16 cellular contexts compared by ENCODE assay signal in genomic region chr3:9211155-9211950, GRCh38. TPM values are rescaled to one million over a fixed set of nuclear protein-coding genes. Genes with fewer than 3 reads are reported as not detected.
DNase-seq lines count a peak whose midpoint lies in the region; TF ChIP-seq lines count a peak whose summit lies in the region.
"Had no signal": no experiment of that assay in that cellular context is flagged by ENCODE, and none has a peak within 500 bp of the region (broad histone marks: within the 10 kb centered on the region; RNA-seq: fewer than 3 reads in every experiment).

No MANE protein-coding gene starts in this region.

- no TSS peak for BruUV-seq in OCI-LY7 (replicated peaks; lab: Mats Ljungman, UMichigan)

- no peaks in the 10 kb centered on the region for H3K9me3 ChIP-seq in OCI-LY7 (ENCODE audit: low read length)
- H3K9me3 ChIP-seq: BLaER1, gastrocnemius medialis, MG63, right atrium auricular region had no signal

- no peaks in the 10 kb centered on the region for H4K20me1 ChIP-seq in OCI-LY7 (ENCODE audit: insufficient read depth, low read length)
- H4K20me1 ChIP-seq: BLaER1 had no signal

- no peak for TF ChIP-seq CTCF in foreskin fibroblast (IDR thresholded peaks at IDR 0.05; ENCODE audit: low read depth, low read length)
- no peak for TF ChIP-seq CTCF in OCI-LY7 (conservative IDR thresholded peaks at IDR 0.05; ENCODE audit: low read length)

- no peaks in the 10 kb centered on the region for H3K36me3 ChIP-seq in OCI-LY7 (ENCODE audit: insufficient read depth, low read length)
- H3K36me3 ChIP-seq: BLaER1, gastrocnemius medialis, MG63, right atrium auricular region had no signal

- H3K27ac ChIP-seq in OCI-LY7 (ENCODE audit: low read depth, low read length, poor library complexity, severe bottlenecking): no peak overlapping the region
- H3K27ac ChIP-seq: BLaER1, gastrocnemius medialis, right atrium auricular region had no signal

- POLR2A ChIA-PET in OCI-LY7 (lab: Charles Lee): interaction anchor here (0.7 kb wide), 1 partner anchor 1556 kb away, joined by 5 read pairs; no protein-coding TSS in a partner anchor

- H3K4me2 ChIP-seq in OCI-LY7 (ENCODE audit: low read length): no peak overlapping the region
- H3K4me2 ChIP-seq: BLaER1 had no signal

- peak; percentile 74 for DNase-seq in AG08395 (ENCODE audit: low spot score)
- DNase-seq in GM04504 (ENCODE audit: low read depth): peak; percentile 62
- DNase-seq in amniotic epithelial cell (ENCODE audit: low read depth): peak; percentile 60
- DNase-seq in foreskin fibroblast: peak; percentile 48 to 80
- no peak for DNase-seq in NCI-H510A treated with DMSO at 0.1 percent for 48 hours (lab: John Stamatoyannopoulos, UW)
- DNase-seq in NCI-H1048 (lab: John Stamatoyannopoulos, UW): no peak
- DNase-seq in OCI-LY7 (ENCODE audit: low spot score): no peak
- no peak for DNase-seq in NCI-H774 (lab: John Stamatoyannopoulos, UW)
- DNase-seq: activated CD4-positive, alpha-beta memory T cell treated with anti-CD3 and anti-CD28 coated beads for 36 hours; activated gamma-delta T cell treated with Interleukin-2 at 50 U/mL for 16 hours; DMS79 treated with DMSO at 0.1 percent for 48 hours; gastrocnemius medialis; immature natural killer cell; MG63 had no signal

- H2AFZ ChIP-seq in OCI-LY7 (ENCODE audit: low read length): no peak overlapping the region

- H3K79me2 ChIP-seq in OCI-LY7 (ENCODE audit: insufficient read depth, low read depth, low read length): no peaks in the 10 kb centered on the region

- H3K4me3 ChIP-seq in foreskin fibroblast (ENCODE audit: low read depth in 1 of 2, low read length in 2 of 2): peak overlapping the region in 1 of 2 donors; percentile 28
- no peak overlapping the region for H3K4me3 ChIP-seq in OCI-LY7 (ENCODE audit: low read depth, low read length, poor library complexity, severe bottlenecking)
- H3K4me3 ChIP-seq: BLaER1, gastrocnemius medialis, MG63, right atrium auricular region had no signal

- H3K9me2 ChIP-seq in OCI-LY7 (ENCODE audit: insufficient read depth, low read length): no peaks in the 10 kb centered on the region

- CTCF ChIA-PET in OCI-LY7 (lab: Charles Lee; ENCODE audit: unreplicated experiment): interaction anchor here (0.5 kb wide), 1 partner anchor 86 kb away, joined by 3 read pairs; no protein-coding TSS in a partner anchor

- intact Hi-C loops in OCI-LY7 (cut with micrococcal nuclease; ENCODE audit: unreplicated experiment): no loop called here

- no peaks in the 10 kb centered on the region for H3K4me1 ChIP-seq in OCI-LY7 (ENCODE audit: insufficient read depth, low read length, poor library complexity, severe bottlenecking)
- H3K4me1 ChIP-seq: right atrium auricular region had no signal

RNA-seq across cellular contexts. Expression of gene SRGAP3, which starts 38.1 kb away (rescaled TPM):
- 0.10 and 1.7 TPM in 2 replicates for total RNA-seq in OCI-LY7 (2014; rRNA removed; shearing (Covaris generic))
- total RNA-seq in OCI-LY7 (2022): 0.76 and 1.5 TPM in 2 replicates

Comparison
In these comparisons a context has a peak if more than half of its experiments do, and no peak if none do; other contexts are left out.
1. DNase-seq: peak in AG08395 (single experiment), GM04504 (single experiment), amniotic epithelial cell (single experiment) and foreskin fibroblast (2 of 2); none in NCI-H510A treated with DMSO at 0.1 percent for 48 hours (single experiment), NCI-H1048 (single experiment), OCI-LY7 (single experiment) and NCI-H774 (single experiment).